1 cellular context compared by ENCODE assay signal in the genomic region with DNA sequence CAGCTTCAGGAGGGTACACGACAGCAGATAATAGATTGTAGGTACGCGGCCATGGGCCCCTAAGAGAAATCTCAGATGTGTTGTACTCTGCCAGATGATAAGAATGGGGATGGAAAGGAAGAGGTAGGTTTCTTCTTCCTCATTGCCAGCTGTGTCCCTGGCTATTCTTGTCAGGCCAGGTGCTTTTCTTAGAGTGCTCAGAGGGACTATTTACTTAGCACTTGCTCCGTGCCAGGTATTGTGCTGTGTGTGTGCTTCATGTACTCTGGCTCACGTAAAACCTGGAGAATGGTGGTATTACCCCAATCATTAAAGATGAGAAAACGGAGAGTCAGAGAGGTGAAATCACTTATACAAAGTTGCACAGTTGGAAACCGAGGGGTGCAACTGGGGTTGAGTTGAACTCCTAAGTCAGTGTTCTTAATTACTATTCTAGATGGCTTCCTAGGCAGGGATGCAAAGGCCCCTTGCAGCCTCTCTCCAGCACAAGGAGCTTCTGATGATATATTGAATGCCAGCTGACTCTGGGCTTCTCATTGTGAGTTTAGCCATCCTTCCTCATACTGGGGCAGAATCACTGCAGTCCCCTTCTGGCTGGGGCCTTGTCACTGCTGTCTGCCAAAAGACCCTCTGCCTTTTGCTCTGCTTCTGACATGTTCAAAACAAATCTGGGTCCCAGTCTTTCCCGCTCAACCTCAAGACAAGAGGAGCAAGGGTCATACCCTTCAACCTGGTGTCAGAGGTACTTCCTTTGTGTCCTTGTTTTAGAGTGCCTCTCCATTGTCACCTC.
TF ChIP-seq lines count a peak whose summit lies in the region.

No MANE protein-coding gene starts in this region.

TF ChIP-seq in SK-N-SH treated with all-trans-retinoic acid at 6 μM for 48 hours, 23 proteins besides CTCF, POLR2A, EP300 and RAD21 (continued from another document):
- TF ChIP-seq PPARA (CRISPR knock-in tag; IDR thresholded peaks at IDR 0.05; ENCODE audit: borderline replicate concordance) (no peak), ISL1 (CRISPR knock-in tag; IDR thresholded peaks at IDR 0.05) (no peak)
